ENCODE assay signal across 8 cellular contexts in genomic region chr2:131105156-131105949, GRCh38. TPM values are rescaled to one million over a fixed set of nuclear protein-coding genes. Genes with fewer than 3 reads are reported as not detected.
A peak's percentile ranks its signal among the peaks of the same experiment; 100 is the strongest.
DNase-seq lines count a peak whose midpoint lies in the region; ATAC-seq, FAIRE-seq and TF ChIP-seq lines count a peak whose summit lies in the region.

A gene with protein sequence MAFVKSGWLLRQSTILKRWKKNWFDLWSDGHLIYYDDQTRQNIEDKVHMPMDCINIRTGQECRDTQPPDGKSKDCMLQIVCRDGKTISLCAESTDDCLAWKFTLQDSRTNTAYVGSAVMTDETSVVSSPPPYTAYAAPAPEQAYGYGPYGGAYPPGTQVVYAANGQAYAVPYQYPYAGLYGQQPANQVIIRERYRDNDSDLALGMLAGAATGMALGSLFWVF (plus strand): TSS chr2:131105336. CDS start chr2:131120942, 15,606 bp downstream.

- no peak; a peak in 1 of 3 replicates for TF ChIP-seq EP300 in H1 (IDR thresholded peaks at IDR 0.05; ENCODE audit: borderline replicate concordance in 1 of 2, low read depth in 2 of 2, low read length in 2 of 2)

- peak within 1 kb of the TSS; percentile 96 for H2BK12ac ChIP-seq in H1 (ENCODE audit: low read depth, low read length)

- no peak within 1 kb of the TSS for H3K56ac ChIP-seq in H1 (replicated peaks; ENCODE audit: insufficient read length, low read depth, low read length)

- no peaks in the 10 kb centered on the region for H3K27me3 Mint-ChIP-seq in CD4-positive, alpha-beta T cell

- peak within 1 kb of the TSS; percentile 39 for H4K8ac ChIP-seq in H1 (ENCODE audit: extremely low read depth, insufficient read depth, low read length)

- H3K27ac Mint-ChIP-seq in CD4-positive, alpha-beta T cell = peak within 1 kb of the TSS; percentile 98

- H3K36me3 ChIP-seq in H1 (ENCODE audit: control insufficient read depth in 2 of 4, insufficient read depth in 4 of 4, low read length in 3 of 4) = peaks cover 0 to 3% (median 0%) of the 10 kb centered on the region in 4 experiments; a peak in 1 of 8 replicates

- peak within 1 kb of the TSS; percentile 81; the same call in 1 of the 2 replicates for H2BK5ac ChIP-seq in H1 (ENCODE audit: low read depth, low read length)

- TF ChIP-seq POLR2A in H1 (IDR thresholded peaks at IDR 0.05; ENCODE audit: control extremely low read depth in 1 of 2, low read depth in 2 of 2, low read length in 2 of 2) = peak; percentile 25 to 91

- no peak for TF ChIP-seq CTCF in CD4-positive, alpha-beta T cell (IDR thresholded peaks at IDR 0.05)
- TF ChIP-seq CTCF in H1 (IDR thresholded peaks at IDR 0.05; ENCODE audit: control extremely low read depth in 1 of 3, insufficient read depth in 1 of 3, low read depth in 1 of 3, low read length in 3 of 3) = no peak

- H3K4me3 ChIP-seq in H1 (ENCODE audit: extremely low read depth in 1 of 4, insufficient read depth in 2 of 4, low read depth in 3 of 4, low read length in 4 of 4) = peak within 1 kb of the TSS; percentile 58 to 93 (median 84)

- H3K14ac ChIP-seq in H1 (ENCODE audit: insufficient read length) = no peak within 1 kb of the TSS

- H3K79me1 ChIP-seq in H1 (ENCODE audit: low read depth, low read length) = peaks cover 14% of the 10 kb centered on the region

- H2AK5ac ChIP-seq in H1 (ENCODE audit: low read depth, low read length) = no peak within 1 kb of the TSS

- peaks cover 15 to 19% of the 10 kb centered on the region in 2 experiments for H4K20me1 ChIP-seq in H1 (replicated peaks in 1 of 2; ENCODE audit: control insufficient read depth in 1 of 2, insufficient read depth in 2 of 2, low read length in 2 of 2)

- H4K91ac ChIP-seq in H1 (replicated peaks; ENCODE audit: insufficient read length, low read length) = peak within 1 kb of the TSS; percentile 70

- H4K5ac ChIP-seq in H1 (ENCODE audit: insufficient read length, low read depth, low read length) = peak within 1 kb of the TSS; percentile 70

- no peak within 1 kb of the TSS for H2BK15ac ChIP-seq in H1 (ENCODE audit: low read length)

- H2BK120ac ChIP-seq in H1 (replicated peaks; ENCODE audit: low read depth, low read length) = no peak within 1 kb of the TSS

- CTCF ChIA-PET in CD4-positive, alpha-beta T cell (lab: Charles Lee) = interaction anchor here (1.1 to 1.6 kb wide), 4 partner anchors 12 to 387 kb away, joined by 3 to 8 read pairs (median 5); partner anchors contain the start of genes FAM168B and MZT2A
- CTCF ChIA-PET in H1 (lab: Charles Lee; ENCODE audit: partially characterized antibody) = interaction anchor here (1.2 kb wide), 1 partner anchor 22 kb away, joined by 3 read pairs; no protein-coding TSS in a partner anchor

- no peak within 1 kb of the TSS for H3K23ac ChIP-seq in H1 (ENCODE audit: insufficient read length)

- no peak within 1 kb of the TSS for H3K4ac ChIP-seq in H1 (replicated peaks; ENCODE audit: insufficient read length, low read depth, low read length)

- no peaks in the 10 kb centered on the region for H3K9me3 ChIP-seq in CD4-positive, alpha-beta T cell (ENCODE audit: control insufficient read depth, low read length)
- no peaks in the 10 kb centered on the region for H3K9me3 ChIP-seq in H1 (ENCODE audit: insufficient read depth in 2 of 2, low read depth in 1 of 2, low read length in 1 of 2)

- no peaks in the 10 kb centered on the region for H3K9me3 Mint-ChIP-seq in CD4-positive, alpha-beta T cell

- H3K4me1 Mint-ChIP-seq in CD4-positive, alpha-beta T cell (ENCODE audit: low read depth) = peaks cover 58% of the 10 kb centered on the region

- FAIRE-seq in H1 (lab: Jason Lieb, UNC) = no peak

- peak within 1 kb of the TSS; percentile 98 for H3K4me3 Mint-ChIP-seq in CD4-positive, alpha-beta T cell

- H3K79me2 ChIP-seq in H1 (ENCODE audit: control insufficient read depth in 1 of 2, insufficient read depth in 2 of 2, low read length in 2 of 2) = peaks cover 17 to 47% of the 10 kb centered on the region in 2 experiments

- TF ChIP-seq RAD21 in H1 (IDR thresholded peaks at IDR 0.05 in 1 of 2, conservative IDR thresholded peaks at IDR 0.05 in 1 of 2; ENCODE audit: low read depth in 2 of 2, low read length in 2 of 2) = 0 out of 4 replicates have a peak, but pooled peaks of 1 of the 2 experiments have one; percentile 1

- H3K4me1 ChIP-seq in H1 (replicated peaks in 1 of 4; ENCODE audit: control insufficient read depth in 3 of 4, insufficient read depth in 4 of 4, low read length in 3 of 4) = peaks cover 5 to 11% (median 8%) of the 10 kb centered on the region in 4 experiments; a peak in 5 of 7 replicates

- peak; percentile 83 to 96 (median 90) for DNase-seq in CD4-positive, alpha-beta T cell
- DNase-seq in NOMO-1 (lab: John Stamatoyannopoulos, UW; ENCODE audit: unreplicated experiment in 2 of 2) (peak; percentile 85 to 86), H1 (ENCODE audit: low read depth in 1 of 2, low spot score in 2 of 2) (peak; percentile 68 to 98), mesenteric fat pad (ENCODE audit: low spot score) (peak; percentile 98)
- DNase-seq in activated CD8-positive, alpha-beta memory T cell treated with anti-CD3 and anti-CD28 coated beads for 4 hours (ENCODE audit: low read depth in 2 of 2) = peak; percentile 75 to 87
- peak; percentile 90 for DNase-seq in stimulated activated CD8-positive, alpha-beta memory T cell treated with anti-CD3 and anti-CD28 coated beads, Interleukin-15, amount 100 ng/mL, for 24 hours (ENCODE audit: low read depth)

- intact Hi-C loops in CD4-positive, alpha-beta T cell (cut with DNase I, micrococcal nuclease) = loop anchor here in 1 of 2 experiments (5.0 to 10.0 kb wide), 4 partner anchors 387 to 1231 kb away; partner anchors contain the start of genes IMP4 and MZT2A

- H3K36me3 Mint-ChIP-seq in CD4-positive, alpha-beta T cell (ENCODE audit: low read depth) = peaks cover 32% of the 10 kb centered on the region

- peak within 1 kb of the TSS; percentile 90 for H2AFZ ChIP-seq in H1 (ENCODE audit: low read length)

- H3K18ac ChIP-seq in H1 (ENCODE audit: extremely low read depth, low read length) = peak within 1 kb of the TSS; percentile 60

- H2BK20ac ChIP-seq in H1 (ENCODE audit: low read length) = no peak within 1 kb of the TSS

- peak within 1 kb of the TSS; percentile 96 for H3K27ac ChIP-seq in CD4-positive, alpha-beta T cell (ENCODE audit: low read depth, low read length)
- peak within 1 kb of the TSS; percentile 76 for H3K27ac ChIP-seq in H1 (ENCODE audit: low read depth, low read length)

- peaks cover 9% of the 10 kb centered on the region for H3K23me2 ChIP-seq in H1 (ENCODE audit: low read depth, low read length)

- H3K9ac ChIP-seq in H1 (replicated peaks in 1 of 4; ENCODE audit: extremely low read depth in 1 of 4, low read depth in 3 of 4, low read length in 3 of 4) = peak within 1 kb of the TSS; percentile 71 to 79 (median 75); a peak in 6 of 7 replicates

- no peaks in the 10 kb centered on the region for H3K27me3 ChIP-seq in CD4-positive, alpha-beta T cell (ENCODE audit: control insufficient read depth, insufficient read depth, low read length)
- no peaks in the 10 kb centered on the region for H3K27me3 ChIP-seq in H1 (replicated peaks in 1 of 4; ENCODE audit: control insufficient read depth in 3 of 4, extremely low read depth in 1 of 4, insufficient read depth in 3 of 4, low read length in 3 of 4)

- POLR2A ChIA-PET in CD4-positive, alpha-beta T cell (lab: Charles Lee) = interaction anchor here (0.7 to 3.6 kb wide), 7 partner anchors 10 to 763 kb away, joined by 3 to 83 read pairs (median 3); partner anchors contain the start of genes FAM168B, IMP4 and PTPN18
- POLR2A ChIA-PET in H1 (lab: Charles Lee; ENCODE audit: partially characterized antibody) = interaction anchor here (0.9 to 7.3 kb wide), 3 partner anchors 12 to 94 kb away, joined by 3 to 60 read pairs (median 5); partner anchors contain the start of gene FAM168B

- peak within 1 kb of the TSS; percentile 75 to 98 for H3K4me2 ChIP-seq in H1 (ENCODE audit: insufficient read depth in 1 of 2, low read depth in 2 of 2, low read length in 2 of 2)

- peak; percentile 61 for ATAC-seq in CD4-positive, alpha-beta T cell (ENCODE audit: poor library complexity)
- ATAC-seq in GM19351 (IDR thresholded peaks at IDR 0.05; ENCODE audit: unreplicated experiment) (peak; percentile 70), HG03520 (IDR thresholded peaks at IDR 0.05; ENCODE audit: unreplicated experiment) (peak; percentile 78)

- 2% methylated on average over 38 of the region's 66 CpGs; no CpG with 5 or more reads in 1 of the 2 experiments for WGBS in H1 (ENCODE audit: extremely low coverage in 1 of 2, insufficient coverage in 1 of 2, insufficient read length in 1 of 2, insufficient replicate concordance in 2 of 2, low coverage in 1 of 2, low lambda C conversion rate in 2 of 2, missing lambda C conversion rate in 1 of 2), 2 experiments

TF ChIP-seq in H1, 55 proteins besides CTCF, POLR2A, EP300 and RAD21 (continues in another document):
- TF ChIP-seq, protein P1, sequence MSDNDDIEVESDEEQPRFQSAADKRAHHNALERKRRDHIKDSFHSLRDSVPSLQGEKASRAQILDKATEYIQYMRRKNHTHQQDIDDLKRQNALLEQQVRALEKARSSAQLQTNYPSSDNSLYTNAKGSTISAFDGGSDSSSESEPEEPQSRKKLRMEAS (IDR thresholded peaks at IDR 0.05) = peak; percentile 62; the same call in 1 of the 2 replicates
- TF ChIP-seq SIN3A (conservative IDR thresholded peaks at IDR 0.05 in 1 of 2, IDR thresholded peaks at IDR 0.05 in 1 of 2; ENCODE audit: low read depth in 1 of 2, low read length in 2 of 2) (peak; percentile 7 to 45; a peak in 3 of 4 replicates), EZH2 (IDR thresholded peaks at IDR 0.05; ENCODE audit: low read depth, low read length, severe bottlenecking) (no peak), GABPA (IDR thresholded peaks at IDR 0.05; ENCODE audit: borderline replicate concordance, insufficient read depth, low read length) (no peak), ASH2L (IDR thresholded peaks at IDR 0.05; ENCODE audit: low read length) (peak; percentile 65), CTBP2 (IDR thresholded peaks at IDR 0.05; ENCODE audit: borderline replicate concordance, insufficient read depth, insufficient read length, low read length) (peak; percentile 61), NRF1 (IDR thresholded peaks at IDR 0.05; ENCODE audit: low read depth, low read length) (peak; percentile 92), MAFK (IDR thresholded peaks at IDR 0.05; ENCODE audit: low read depth, low read length) (no peak), RBBP5 (IDR thresholded peaks at IDR 0.05; ENCODE audit: borderline replicate concordance, low read depth, low read length) (peak; percentile 67; the same call in 1 of the 2 replicates)

RNA-seq across cellular contexts. Expression of the gene that starts here (rescaled TPM):
- 10 to 100 TPM; 66.9 to 71.7 TPM for total RNA-seq in CD4-positive, alpha-beta T cell
- total RNA-seq in H1 (2021; fragmentation: NEBNext Ultra II Directional; extraction: Animal tissue kit (Norgen Biotek cat#: 25700)) = 52.8 and 54.8 TPM in 2 replicates
- 42.4 and 44.0 TPM in 2 replicates for polyA plus RNA-seq in H1 (2011; rRNA removed)
- 79.2 TPM for polyA plus RNA-seq in H1 (2011; cell fraction: cytosol; rRNA removed)
- 26.0 TPM for polyA plus RNA-seq in H1 (2011; cell fraction: nucleus; rRNA removed)
- 36.0 to 46.3 TPM (median 43.4 TPM) in 4 replicates for polyA plus RNA-seq in H1 (2012, experiment 1 of 2)
- polyA plus RNA-seq in H1 (2012, experiment 2 of 2) = 7.8 TPM
- 27.9 TPM for polyA plus RNA-seq in H1 (2013, experiment 1 of 2)
- polyA plus RNA-seq in H1 (2013, experiment 2 of 2) = 30.0 TPM
- 81.1 and 82.2 TPM in 2 replicates for polyA minus RNA-seq in H1 (2011; rRNA and poly(A)+ RNA removed)
- polyA minus RNA-seq in H1 (2011; cell fraction: cytosol; rRNA and poly(A)+ RNA removed) = 48.7 TPM
- 25.4 TPM for polyA minus RNA-seq in H1 (2011; cell fraction: nucleus; rRNA and poly(A)+ RNA removed)
- 68.2 TPM for total RNA-seq in mesenteric fat pad

Comparison
In these comparisons a context has a peak if more than half of its experiments do, and no peak if none do; other contexts are left out.
1. Peak in every context shown above with its lines: DNase-seq, ATAC-seq, H3K4me3 ChIP-seq and H3K27ac ChIP-seq.